ENCODE assay signal across 19 cellular contexts in genomic region chr22:22976033-22976922, GRCh38.
"Had no signal": no experiment of that assay in that cellular context is flagged by ENCODE, and none has a peak within 500 bp of the region (broad histone marks: within the 10 kb centered on the region; RNA-seq: fewer than 3 reads in every experiment).

No MANE protein-coding gene starts in this region.

- FAIRE-seq: astrocyte had no signal

- H3K27ac ChIP-seq: adrenal gland, breast epithelium, lower lobe of right lung, neutrophil, parathyroid adenoma, sigmoid colon, testis had no signal

- H3K9me3 ChIP-seq: neutrophil, testis had no signal

- H3K36me3 ChIP-seq: adrenal gland, breast epithelium, lower lobe of right lung, neutrophil, sigmoid colon had no signal

- H3K4me3 ChIP-seq: adrenal gland, breast epithelium, lower lobe of right lung, sigmoid colon, testis had no signal

- H3K4me1 ChIP-seq: adrenal gland, breast epithelium, lower lobe of right lung, parathyroid adenoma, sigmoid colon, testis had no signal

- DNase-seq: activated CD4-positive, alpha-beta T cell treated with anti-CD3 and anti-CD28 coated beads for 1 hour; activated CD4-positive, alpha-beta T cell treated with anti-CD3 and anti-CD28 coated beads, Interleukin-2, amount 50 U/mL, for 4 hours; activated gamma-delta T cell treated with Interleukin-2 at 50 U/mL for 16 hours; adrenal gland; cerebellar nuclear complex; cortex of kidney; lower lobe of right lung; natural killer cell; sigmoid colon; stimulated activated CD4-positive, alpha-beta T cell treated with anti-CD3 and anti-CD28 coated beads, Interleukin-4, amount 100 ng/mL, for 4 hours; T1000; testis had no signal

- ATAC-seq: activated naive CD4-positive, alpha-beta T cell treated with anti-CD3 and anti-CD28 coated beads, Interleukin-2, amount 50 U/mL, for 72 hours; esophagus mucosa; lower lobe of right lung; natural killer cell; stimulated activated memory B cell treated with anti-CD40 and anti-IgM and Interleukin-4, amounts not matched to agents 10 μg/mL and 1 μg/mL and 100 μg/mL, for 72 hours had no signal

- H3K27me3 ChIP-seq: adrenal gland, sigmoid colon, testis had no signal
